ENCODE assay signal across 8 cellular contexts in genomic region chr3:160400048-160400630, GRCh38. TPM values are rescaled to one million over a fixed set of nuclear protein-coding genes. Genes with fewer than 3 reads are reported as not detected.
DNase-seq lines count a peak whose midpoint lies in the region; ATAC-seq, FAIRE-seq and TF ChIP-seq lines count a peak whose summit lies in the region.

No MANE protein-coding gene starts in this region.

- H3K4me3 ChIP-seq in GM12864 (ENCODE audit: low read depth, low read length) = peak overlapping the region; percentile 70

- H3K9me3 ChIP-seq in H9 (ENCODE audit: control insufficient read depth, low read depth, low read length) = no peaks in the 10 kb centered on the region

- no peak for TF ChIP-seq POLR2A in GM12891 (IDR thresholded peaks at IDR 0.05; ENCODE audit: low read depth, low read length)

- FAIRE-seq in GM12891 (lab: Jason Lieb, UNC) = no peak

- H3K4me1 Mint-ChIP-seq in H9 (peaks cover 40 to 46% of the 10 kb centered on the region in 2 experiments), type B pancreatic cell (ENCODE audit: unreplicated experiment) (peaks cover 29% of the 10 kb centered on the region)
- H3K4me1 Mint-ChIP-seq in activated T-cell treated with anti-CD3 and anti-CD28 coated beads, Interleukin-2, amount 50 U/mL, for 24 hours (ENCODE audit: low read depth) = peaks cover 51% of the 10 kb centered on the region
- H3K4me1 Mint-ChIP-seq in natural killer cell treated with Interleukin-12 subunit alpha and Interleukin-12 subunit beta and Interleukin-15 and Interleukin-18, amount 100 ng/mL, for 72 hours (ENCODE audit: low read depth in 2 of 2) = peaks cover 36 to 60% of the 10 kb centered on the region in 2 donors

- H2BK12ac ChIP-seq in H9 (ENCODE audit: insufficient read length, low read depth, low read length) = no peak overlapping the region

- peaks cover 3% of the 10 kb centered on the region; the same call in 1 of the 2 replicates for H3K27me3 Mint-ChIP-seq in H9 (ENCODE audit: low read depth)
- peaks cover 11% of the 10 kb centered on the region for H3K27me3 Mint-ChIP-seq in activated T-cell treated with anti-CD3 and anti-CD28 coated beads, Interleukin-2, amount 50 U/mL, for 24 hours
- H3K27me3 Mint-ChIP-seq in natural killer cell treated with Interleukin-12 subunit alpha and Interleukin-12 subunit beta and Interleukin-15 and Interleukin-18, amount 100 ng/mL, for 72 hours = no peaks in the 10 kb centered on the region
- peaks cover 7% of the 10 kb centered on the region for H3K27me3 Mint-ChIP-seq in type B pancreatic cell

- H3K79me1 ChIP-seq in H9 (ENCODE audit: insufficient read depth, low read depth, low read length, poor library complexity, severe bottlenecking) = no peaks in the 10 kb centered on the region

- H3K4ac ChIP-seq in H9 (ENCODE audit: low read depth, low read length) = peak overlapping the region; percentile 17; the same call in 1 of the 2 replicates

- H2AFZ ChIP-seq in H9 (ENCODE audit: low read length) = no peak overlapping the region

- peak overlapping the region; percentile 90 for H3K9ac ChIP-seq in H9 (ENCODE audit: extremely low read depth, insufficient read length, low read length)

- H2AK5ac ChIP-seq in H9 (ENCODE audit: insufficient read length, low read length) = no peak overlapping the region

- no peaks in the 10 kb centered on the region for H3K4me1 ChIP-seq in H9 (ENCODE audit: insufficient read depth, low read length)

- H3K56ac ChIP-seq in H9 (ENCODE audit: insufficient read length, low read depth, low read length) = no peak overlapping the region

- DNase-seq in GM12864 (ENCODE audit: low read depth) = no peak
- peak; percentile 33 for DNase-seq in H9
- DNase-seq in NCI-H146 treated with DMSO at 0.1 percent for 48 hours (lab: John Stamatoyannopoulos, UW; ENCODE audit: unreplicated experiment) = peak; percentile 46
- DNase-seq in activated T-cell treated with anti-CD3 and anti-CD28 coated beads, Interleukin-2, amount 50 U/mL, for 24 hours = no peak
- DNase-seq in fibroblast of peridontal ligament (ENCODE audit: extremely low read depth) = peak; percentile 60
- DNase-seq in natural killer cell treated with Interleukin-12 subunit alpha and Interleukin-12 subunit beta and Interleukin-15 and Interleukin-18, amount 100 ng/mL, for 72 hours (ENCODE audit: low spot score) = peak; percentile 60
- peak; percentile 65 for DNase-seq in type B pancreatic cell (ENCODE audit: extremely low spot score, unreplicated experiment)
- DNase-seq in GM12891 (ENCODE audit: insufficient read length, low spot score) = no peak

- H4K8ac ChIP-seq in H9 (replicated peaks; ENCODE audit: insufficient read length, low read depth, low read length) = no peak overlapping the region

- peak overlapping the region; percentile 84 for H3K14ac ChIP-seq in H9 (ENCODE audit: insufficient read depth, low read length)

- H3K18ac ChIP-seq in H9 (ENCODE audit: insufficient read length, low read depth, low read length) = peak overlapping the region; percentile 46

- H3K23me2 ChIP-seq in H9 (ENCODE audit: insufficient read length, low read depth, low read length, poor library complexity, severe bottlenecking) = peaks cover 10% of the 10 kb centered on the region

- no peak overlapping the region for H3T11ph ChIP-seq in H9 (ENCODE audit: low read length)

- no peak overlapping the region for H2BK5ac ChIP-seq in H9 (ENCODE audit: insufficient read length, low read length)

- no peak overlapping the region for H2BK20ac ChIP-seq in H9 (ENCODE audit: low read depth, low read length, poor library complexity, severe bottlenecking)

- H3K9me3 Mint-ChIP-seq in H9 = peaks cover 0 to 4% of the 10 kb centered on the region in 2 experiments; a peak in 1 of 5 replicates
- H3K9me3 Mint-ChIP-seq in activated T-cell treated with anti-CD3 and anti-CD28 coated beads, Interleukin-2, amount 50 U/mL, for 24 hours = no peaks in the 10 kb centered on the region
- no peaks in the 10 kb centered on the region for H3K9me3 Mint-ChIP-seq in natural killer cell treated with Interleukin-12 subunit alpha and Interleukin-12 subunit beta and Interleukin-15 and Interleukin-18, amount 100 ng/mL, for 72 hours
- no peaks in the 10 kb centered on the region for H3K9me3 Mint-ChIP-seq in type B pancreatic cell

- H4K5ac ChIP-seq in H9 (ENCODE audit: insufficient read length, low read depth, low read length) = no peak overlapping the region

- H3K23ac ChIP-seq in H9 (ENCODE audit: insufficient read length, low read depth, low read length) = no peak overlapping the region

- H4K20me1 ChIP-seq in H9 (ENCODE audit: control insufficient read depth, insufficient read depth, insufficient read length) = no peaks in the 10 kb centered on the region

- peak; percentile 4 to 39 for ATAC-seq in natural killer cell treated with Interleukin-12 subunit alpha and Interleukin-12 subunit beta and Interleukin-15 and Interleukin-18, amount 100 ng/mL, for 72 hours

- no peak overlapping the region for H2BK15ac ChIP-seq in H9 (ENCODE audit: low read depth, low read length)

- H2BK120ac ChIP-seq in H9 (ENCODE audit: low read depth, low read length, poor library complexity, severe bottlenecking) = no peak overlapping the region

- H3K79me2 ChIP-seq in H9 (ENCODE audit: insufficient read depth, low read length) = peaks cover 32% of the 10 kb centered on the region; the same call in 1 of the 2 replicates

- peaks cover 20 to 33% (median 27%) of the 10 kb centered on the region in 3 experiments for H3K36me3 Mint-ChIP-seq in H9 (ENCODE audit: insufficient read depth in 1 of 3, low read depth in 3 of 3)
- H3K36me3 Mint-ChIP-seq in activated T-cell treated with anti-CD3 and anti-CD28 coated beads, Interleukin-2, amount 50 U/mL, for 24 hours (ENCODE audit: low read depth) = peaks cover 67% of the 10 kb centered on the region
- H3K36me3 Mint-ChIP-seq in natural killer cell treated with Interleukin-12 subunit alpha and Interleukin-12 subunit beta and Interleukin-15 and Interleukin-18, amount 100 ng/mL, for 72 hours = peaks cover 24% of the 10 kb centered on the region
- no peaks in the 10 kb centered on the region for H3K36me3 Mint-ChIP-seq in type B pancreatic cell

- no peaks in the 10 kb centered on the region for H3K27me3 ChIP-seq in H9 (ENCODE audit: insufficient read depth, low read length)

- peak overlapping the region; percentile 95 for H3K4me2 ChIP-seq in H9 (ENCODE audit: insufficient read depth, insufficient read length, low read length)

- peak overlapping the region; percentile 61 for H3K27ac ChIP-seq in H9 (ENCODE audit: insufficient read length, low read depth, low read length)

- TF ChIP-seq CTCF in GM12864 (IDR thresholded peaks at IDR 0.05; ENCODE audit: low read depth, low read length, missing control alignments) = no peak
- TF ChIP-seq CTCF in H9 (conservative IDR thresholded peaks at IDR 0.05) = no peak
- no peak for TF ChIP-seq CTCF in type B pancreatic cell (conservative IDR thresholded peaks at IDR 0.05)

- H3K27ac Mint-ChIP-seq in H9 (peak overlapping the region; percentile 99 to 100 (median 99)), type B pancreatic cell (peak overlapping the region; percentile 99)
- H3K27ac Mint-ChIP-seq in activated T-cell treated with anti-CD3 and anti-CD28 coated beads, Interleukin-2, amount 50 U/mL, for 24 hours = peak overlapping the region; percentile 99
- H3K27ac Mint-ChIP-seq in natural killer cell treated with Interleukin-12 subunit alpha and Interleukin-12 subunit beta and Interleukin-15 and Interleukin-18, amount 100 ng/mL, for 72 hours = peak overlapping the region; percentile 100

- no peak overlapping the region for H4K91ac ChIP-seq in H9 (ENCODE audit: insufficient read length, low read depth, low read length)

- WGBS in H9 (ENCODE audit: extremely low coverage, insufficient read length, low lambda C conversion rate) = no CpG with 5 or more reads among the region's 44 CpGs

- H3K4me3 Mint-ChIP-seq in H9 (peak overlapping the region; percentile 94 to 98), type B pancreatic cell (peak overlapping the region; percentile 99)
- H3K4me3 Mint-ChIP-seq in activated T-cell treated with anti-CD3 and anti-CD28 coated beads, Interleukin-2, amount 50 U/mL, for 24 hours = peak overlapping the region; percentile 97
- peak overlapping the region; percentile 95 for H3K4me3 Mint-ChIP-seq in natural killer cell treated with Interleukin-12 subunit alpha and Interleukin-12 subunit beta and Interleukin-15 and Interleukin-18, amount 100 ng/mL, for 72 hours

TF ChIP-seq in GM12891, 5 proteins besides CTCF, POLR2A, EP300 and RAD21:
- TF ChIP-seq SPI1 (IDR thresholded peaks at IDR 0.05; ENCODE audit: low read depth, low read length) = no peak
- no peak for TF ChIP-seq TAF1 (IDR thresholded peaks at IDR 0.05; ENCODE audit: low read depth, low read length)
- no peak for TF ChIP-seq PAX5 (IDR thresholded peaks at IDR 0.05; ENCODE audit: insufficient read depth, low read length, severe bottlenecking)
- no peak for TF ChIP-seq POU2F2 (IDR thresholded peaks at IDR 0.05; ENCODE audit: low read depth, low read length)
- TF ChIP-seq POLR2AphosphoS5 (IDR thresholded peaks at IDR 0.05; ENCODE audit: low read depth, low read length) = no peak

RNA-seq across cellular contexts. Expression of gene SMC4, which starts 0.7 kb away (rescaled TPM):
- 120 and 130 TPM in 2 replicates for total RNA-seq in H9 (2021)
- 100 to 1,000 TPM; 118 to 201 TPM for total RNA-seq in natural killer cell treated with Interleukin-12 subunit alpha and Interleukin-12 subunit beta and Interleukin-15 and Interleukin-18, amount 100 ng/mL, for 72 hours
- 46.8 and 124 TPM in 2 replicates for total RNA-seq in type B pancreatic cell (ENCODE audit: low replicate concordance)
- 55.3 TPM for polyA plus RNA-seq in GM12891 (2012; ENCODE audit: low read depth, missing spikeins)

RNA-seq across cellular contexts. Expression of gene IFT80, which starts 1.1 kb away (rescaled TPM):
- 22.6 and 29.0 TPM in 2 replicates for total RNA-seq in H9 (2021)
- 10 to 100 TPM; 15.7 to 25.7 TPM for total RNA-seq in natural killer cell treated with Interleukin-12 subunit alpha and Interleukin-12 subunit beta and Interleukin-15 and Interleukin-18, amount 100 ng/mL, for 72 hours
- 29.5 and 40.8 TPM in 2 replicates for total RNA-seq in type B pancreatic cell (ENCODE audit: low replicate concordance)
- polyA plus RNA-seq in GM12891 (2012; ENCODE audit: low read depth, missing spikeins) = 7.9 TPM

RNA-seq across cellular contexts. Expression of gene TRIM59, which starts 49.4 kb away (rescaled TPM):
- 44.9 and 47.6 TPM in 2 replicates for total RNA-seq in H9 (2021)
- 10 to 100 TPM; 22.6 to 30.5 TPM for total RNA-seq in natural killer cell treated with Interleukin-12 subunit alpha and Interleukin-12 subunit beta and Interleukin-15 and Interleukin-18, amount 100 ng/mL, for 72 hours
- 13.8 and 28.1 TPM in 2 replicates for total RNA-seq in type B pancreatic cell (ENCODE audit: low replicate concordance)
- 6.4 TPM for polyA plus RNA-seq in GM12891 (2012; ENCODE audit: low read depth, missing spikeins)

Comparison
In these comparisons a context has a peak if more than half of its experiments do, and no peak if none do; other contexts are left out.
1. DNase-seq: peak in H9 (single experiment), NCI-H146 treated with DMSO at 0.1 percent for 48 hours (single experiment), fibroblast of peridontal ligament (single experiment), natural killer cell treated with Interleukin-12 subunit alpha and Interleukin-12 subunit beta and Interleukin-15 and Interleukin-18, amount 100 ng/mL, for 72 hours (single experiment) and type B pancreatic cell (single experiment); none in GM12864 (single experiment), activated T-cell treated with anti-CD3 and anti-CD28 coated beads, Interleukin-2, amount 50 U/mL, for 24 hours (single experiment) and GM12891 (single experiment).
2. Peak in every context shown above with its lines, with median percentiles within 50 percentile points of each other: H3K27ac Mint-ChIP-seq and H3K4me3 Mint-ChIP-seq.